ENCODE assay signal across 20 cellular contexts in the genomic region with DNA sequence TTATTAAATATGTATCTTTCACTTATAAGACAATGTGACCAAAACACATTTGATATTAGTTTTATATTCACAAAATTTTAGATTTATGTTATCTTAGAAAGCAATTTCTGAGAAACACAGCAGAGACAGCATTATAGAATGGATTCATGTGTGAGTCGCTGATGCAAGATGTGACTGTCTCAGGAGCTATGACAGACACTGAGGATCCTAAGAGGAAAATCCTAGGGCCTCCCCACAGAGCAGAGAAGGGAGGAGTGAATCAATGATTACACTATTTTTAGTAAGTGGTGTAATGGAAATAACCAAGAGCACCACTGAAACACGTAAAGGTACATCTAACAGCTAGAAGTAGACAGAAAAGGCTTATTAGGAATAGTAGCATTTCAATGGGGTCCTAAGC.
"Had no signal": no experiment of that assay in that cellular context is flagged by ENCODE, and none has a peak within 500 bp of the region (broad histone marks: within the 10 kb centered on the region; RNA-seq: fewer than 3 reads in every experiment).

No MANE protein-coding gene starts in this region.

- H3K4me3 ChIP-seq: Peyer's patch had no signal

- H3K27ac ChIP-seq: brain microvascular endothelial cell, Peyer's patch had no signal

- H3K27me3 ChIP-seq: brain microvascular endothelial cell, Peyer's patch had no signal

- DNase-seq: activated CD4-positive, alpha-beta T cell treated with anti-CD3 and anti-CD28 coated beads, Interleukin-2, amount 10 ng/mL, durations not matched to agents 24 days and 14 days; activated CD4-positive, alpha-beta T cell treated with anti-CD3 and anti-CD28 coated beads, Interleukin-2, amount 50 U/mL, for 48 hours; activated CD4-positive, CD25-positive, alpha-beta regulatory T cell treated with anti-CD3 and anti-CD28 coated beads, Interleukin-2, amount 50 U/mL, for 72 hours; activated CD8-positive, alpha-beta memory T cell treated with anti-CD3 and anti-CD28 coated beads, Interleukin-2, amount 10 ng/mL, durations not matched to agents 7 days and 5 days; activated effector memory CD4-positive, alpha-beta T cell treated with Interleukin-2 at 50 U/mL for 16 hours; activated naive CD4-positive, alpha-beta T cell treated with anti-CD3 and anti-CD28 coated beads for 36 hours; activated T-cell treated with anti-CD3 and anti-CD28 coated beads, Interleukin-2, amount 50 U/mL, for 24 hours; amygdala; brain microvascular endothelial cell; Karpas-422; MM.1S; NCI-H1105; NCI-H1436 treated with DMSO at 0.1 percent for 48 hours; NCI-H187; NCI-H2081 treated with DMSO at 0.1 percent for 48 hours; NCI-H446; NCI-H524; Peyer's patch; SHP77 treated with DMSO at 0.1 percent for 48 hours had no signal

- H3K4me1 ChIP-seq: Peyer's patch had no signal

- ATAC-seq: activated CD8-positive, alpha-beta memory T cell treated with anti-CD3 and anti-CD28 coated beads, Interleukin-2, amount 10 ng/mL, durations not matched to agents 7 days and 5 days; WTC11 had no signal

- H3K36me3 ChIP-seq: brain microvascular endothelial cell, Peyer's patch had no signal

- H3K9me3 ChIP-seq: Peyer's patch had no signal
